17 cellular contexts compared by ENCODE assay signal in genomic region chr1:8425781-8426161, GRCh38.
DNase-seq lines count a peak whose midpoint lies in the region; ATAC-seq and TF ChIP-seq lines count a peak whose summit lies in the region.
"Had no signal": no experiment of that assay in that cellular context is flagged by ENCODE, and none has a peak within 500 bp of the region (broad histone marks: within the 10 kb centered on the region; RNA-seq: fewer than 3 reads in every experiment).

No MANE protein-coding gene starts in this region.

- no peak overlapping the region for H3K27ac Mint-ChIP-seq in natural killer cell
- peak overlapping the region in 1 of 2 donors; percentile 75 for H3K27ac Mint-ChIP-seq in natural killer cell treated with Interleukin-12 subunit alpha and Interleukin-12 subunit beta and Interleukin-15 and Interleukin-18, amount 100 ng/mL, for 72 hours
- no peak overlapping the region for H3K27ac Mint-ChIP-seq in activated T-helper 2 cell treated with anti-CD3 and anti-CD28 coated beads, Interferon-gamma antibody, Interleukin-2, Interleukin-4, amounts not matched to agents 10 μg/mL and 5 μg/mL and 100 μg/mL, durations not matched to agents 14 hours and 24 hours and 36 hours
- H3K27ac Mint-ChIP-seq in naive thymus-derived CD4-positive, alpha-beta T cell: peak overlapping the region in 8 of 9 donors; percentile 85 to 99 (median 94)

- no peak for TF ChIP-seq POLR2A in vagina (IDR thresholded peaks at IDR 0.05)

- no peak overlapping the region for H3K4me3 ChIP-seq in naive thymus-derived CD4-positive, alpha-beta T cell (ENCODE audit: low read length)
- no peak overlapping the region for H3K4me3 ChIP-seq in vagina
- H3K4me3 ChIP-seq: lung, ovary had no signal

- no peaks in the 10 kb centered on the region for H3K27me3 ChIP-seq in naive thymus-derived CD4-positive, alpha-beta T cell (ENCODE audit: control insufficient read depth in 2 of 2, insufficient read depth in 2 of 2, low read length in 2 of 2)
- H3K27me3 ChIP-seq in vagina: no peaks in the 10 kb centered on the region
- H3K27me3 ChIP-seq: ovary had no signal

- H3K9me3 Mint-ChIP-seq in natural killer cell: no peaks in the 10 kb centered on the region
- H3K9me3 Mint-ChIP-seq in natural killer cell treated with Interleukin-12 subunit alpha and Interleukin-12 subunit beta and Interleukin-15 and Interleukin-18, amount 100 ng/mL, for 72 hours: no peaks in the 10 kb centered on the region
- H3K9me3 Mint-ChIP-seq in activated T-helper 2 cell treated with anti-CD3 and anti-CD28 coated beads, Interferon-gamma antibody, Interleukin-2, Interleukin-4, amounts not matched to agents 10 μg/mL and 5 μg/mL and 100 μg/mL, durations not matched to agents 14 hours and 24 hours and 36 hours: peaks cover 4% of the 10 kb centered on the region
- H3K9me3 Mint-ChIP-seq in naive thymus-derived CD4-positive, alpha-beta T cell: no peaks in the 10 kb centered on the region

- TF ChIP-seq CTCF in natural killer cell (IDR thresholded peaks at IDR 0.05) (no peak), vagina (IDR thresholded peaks at IDR 0.05) (no peak)

- H3K36me3 Mint-ChIP-seq in natural killer cell: no peaks in the 10 kb centered on the region
- H3K36me3 Mint-ChIP-seq in natural killer cell treated with Interleukin-12 subunit alpha and Interleukin-12 subunit beta and Interleukin-15 and Interleukin-18, amount 100 ng/mL, for 72 hours: no peaks in the 10 kb centered on the region
- peaks cover 33% of the 10 kb centered on the region for H3K36me3 Mint-ChIP-seq in activated T-helper 2 cell treated with anti-CD3 and anti-CD28 coated beads, Interferon-gamma antibody, Interleukin-2, Interleukin-4, amounts not matched to agents 10 μg/mL and 5 μg/mL and 100 μg/mL, durations not matched to agents 14 hours and 24 hours and 36 hours (ENCODE audit: low read depth)
- peaks cover 0 to 16% (median 0%) of the 10 kb centered on the region in 5 donors for H3K36me3 Mint-ChIP-seq in naive thymus-derived CD4-positive, alpha-beta T cell

- H3K9me3 ChIP-seq in naive thymus-derived CD4-positive, alpha-beta T cell (ENCODE audit: control insufficient read depth in 2 of 3, low read length in 3 of 3): no peaks in the 10 kb centered on the region
- no peaks in the 10 kb centered on the region for H3K9me3 ChIP-seq in vagina
- H3K9me3 ChIP-seq: ovary had no signal

- H3K27ac ChIP-seq in naive thymus-derived CD4-positive, alpha-beta T cell (ENCODE audit: low read depth, low read length): no peak overlapping the region
- H3K27ac ChIP-seq in vagina: peak overlapping the region; percentile 99
- H3K27ac ChIP-seq: ovary had no signal

- POLR2A ChIA-PET in naive thymus-derived CD4-positive, alpha-beta T cell (lab: Charles Lee): interaction anchor here (0.6 to 2.1 kb wide), 2 partner anchors 24 to 100 kb away, joined by 3 to 13 read pairs; no protein-coding TSS in a partner anchor

- peaks cover 53 to 61% of the 10 kb centered on the region in 2 donors for H3K4me1 ChIP-seq in naive thymus-derived CD4-positive, alpha-beta T cell (ENCODE audit: control insufficient read depth in 2 of 2, insufficient read depth in 2 of 2, low read length in 2 of 2)
- peaks cover 30% of the 10 kb centered on the region for H3K4me1 ChIP-seq in vagina

- intact Hi-C loops in natural killer cell (cut with micrococcal nuclease): loop anchor here (5.0 to 10.0 kb wide), 2 partner anchors 49 to 277 kb away; no protein-coding TSS in a partner anchor
- intact Hi-C loops in activated T-helper 2 cell treated with anti-CD3 and anti-CD28 coated beads, Interferon-gamma antibody, Interleukin-2, Interleukin-4, amounts not matched to agents 10 μg/mL and 5 μg/mL and 100 μg/mL, durations not matched to agents 14 hours and 24 hours and 36 hours (cut with micrococcal nuclease): loop anchor here (2.0 kb wide), 3 partner anchors 21 to 275 kb away; no protein-coding TSS in a partner anchor
- intact Hi-C loops in naive thymus-derived CD4-positive, alpha-beta T cell (cut with micrococcal nuclease): loop anchor here (2.0 kb wide), 5 partner anchors 37 to 99 kb away; no protein-coding TSS in a partner anchor
- intact Hi-C loops in vagina (cut with DNase I): no loop called here
- intact Hi-C loops in head of caudate nucleus (cut with DNase I): no loop called here

- peak overlapping the region; percentile 25 for H3K4me3 Mint-ChIP-seq in natural killer cell
- no peak overlapping the region for H3K4me3 Mint-ChIP-seq in natural killer cell treated with Interleukin-12 subunit alpha and Interleukin-12 subunit beta and Interleukin-15 and Interleukin-18, amount 100 ng/mL, for 72 hours
- H3K4me3 Mint-ChIP-seq in activated T-helper 2 cell treated with anti-CD3 and anti-CD28 coated beads, Interferon-gamma antibody, Interleukin-2, Interleukin-4, amounts not matched to agents 10 μg/mL and 5 μg/mL and 100 μg/mL, durations not matched to agents 14 hours and 24 hours and 36 hours (ENCODE audit: low read depth): peak overlapping the region; percentile 2
- peak overlapping the region in 6 of 10 donors; percentile 9 to 96 (median 61) for H3K4me3 Mint-ChIP-seq in naive thymus-derived CD4-positive, alpha-beta T cell
- H3K4me3 Mint-ChIP-seq: activated CD8-positive, alpha-beta T cell treated with anti-CD3 and anti-CD28 coated beads, Interleukin-2, amount 10 ng/mL, durations not matched to agents 7 days and 5 days had no signal

- H3K27me3 Mint-ChIP-seq in natural killer cell (ENCODE audit: low read depth in 2 of 2): peaks cover 8 to 12% of the 10 kb centered on the region in 2 donors
- peaks cover 0 to 9% of the 10 kb centered on the region in 2 donors for H3K27me3 Mint-ChIP-seq in natural killer cell treated with Interleukin-12 subunit alpha and Interleukin-12 subunit beta and Interleukin-15 and Interleukin-18, amount 100 ng/mL, for 72 hours
- no peaks in the 10 kb centered on the region for H3K27me3 Mint-ChIP-seq in activated T-helper 2 cell treated with anti-CD3 and anti-CD28 coated beads, Interferon-gamma antibody, Interleukin-2, Interleukin-4, amounts not matched to agents 10 μg/mL and 5 μg/mL and 100 μg/mL, durations not matched to agents 14 hours and 24 hours and 36 hours (ENCODE audit: low read depth)
- no peaks in the 10 kb centered on the region for H3K27me3 Mint-ChIP-seq in naive thymus-derived CD4-positive, alpha-beta T cell

- H3K36me3 ChIP-seq in naive thymus-derived CD4-positive, alpha-beta T cell (ENCODE audit: control insufficient read depth in 2 of 3, insufficient read depth in 3 of 3, low read length in 3 of 3): peaks cover 0 to 7% (median 0%) of the 10 kb centered on the region in 3 experiments
- no peaks in the 10 kb centered on the region for H3K36me3 ChIP-seq in vagina
- H3K36me3 ChIP-seq: ovary had no signal

- CTCF ChIA-PET in naive thymus-derived CD4-positive, alpha-beta T cell (lab: Charles Lee): no interaction called here

- DNase-seq in natural killer cell (no peak), vagina (ENCODE audit: extremely low spot score in 2 of 2) (no peak), dedifferentiated amniotic fluid mesenchymal stem cell (ENCODE audit: extremely low spot score) (no peak), head of caudate nucleus (no peak)
- DNase-seq in natural killer cell treated with Interleukin-12 subunit alpha and Interleukin-12 subunit beta and Interleukin-15 and Interleukin-18, amount 100 ng/mL, for 72 hours (ENCODE audit: low spot score): no peak
- no peak for DNase-seq in activated T-helper 2 cell treated with anti-CD3 and anti-CD28 coated beads, Interferon-gamma antibody, Interleukin-2, Interleukin-4, amounts not matched to agents 10 μg/mL and 5 μg/mL and 100 μg/mL, durations not matched to agents 14 hours and 24 hours and 36 hours (ENCODE audit: low spot score)
- DNase-seq in naive thymus-derived CD4-positive, alpha-beta T cell: no peak
- DNase-seq: activated CD8-positive, alpha-beta T cell treated with anti-CD3 and anti-CD28 coated beads, Interleukin-2, amount 10 ng/mL, durations not matched to agents 7 days and 5 days; activated gamma-delta T cell treated with Interleukin-2 at 50 U/mL for 16 hours; cerebellar nuclear complex; EL; hypothalamus; NCI-H510A; ovary; T-helper 9 cell had no signal

- ATAC-seq in natural killer cell (no peak), GM21576 (IDR thresholded peaks at IDR 0.05; ENCODE audit: unreplicated experiment) (no peak)
- no peak for ATAC-seq in natural killer cell treated with Interleukin-12 subunit alpha and Interleukin-12 subunit beta and Interleukin-15 and Interleukin-18, amount 100 ng/mL, for 72 hours
- no peak for ATAC-seq in naive thymus-derived CD4-positive, alpha-beta T cell
- ATAC-seq: activated CD8-positive, alpha-beta T cell treated with anti-CD3 and anti-CD28 coated beads, Interleukin-2, amount 10 ng/mL, durations not matched to agents 7 days and 5 days had no signal

- peaks cover 58 to 68% of the 10 kb centered on the region in 2 donors for H3K4me1 Mint-ChIP-seq in natural killer cell
- peaks cover 52 to 59% of the 10 kb centered on the region in 2 donors for H3K4me1 Mint-ChIP-seq in natural killer cell treated with Interleukin-12 subunit alpha and Interleukin-12 subunit beta and Interleukin-15 and Interleukin-18, amount 100 ng/mL, for 72 hours (ENCODE audit: low read depth in 2 of 2)
- H3K4me1 Mint-ChIP-seq in activated T-helper 2 cell treated with anti-CD3 and anti-CD28 coated beads, Interferon-gamma antibody, Interleukin-2, Interleukin-4, amounts not matched to agents 10 μg/mL and 5 μg/mL and 100 μg/mL, durations not matched to agents 14 hours and 24 hours and 36 hours (ENCODE audit: low read depth): peaks cover 61% of the 10 kb centered on the region
- peaks cover 55 to 66% (median 63%) of the 10 kb centered on the region in 7 donors for H3K4me1 Mint-ChIP-seq in naive thymus-derived CD4-positive, alpha-beta T cell

Comparison
In these comparisons a context has a peak if more than half of its experiments do, and no peak if none do; other contexts are left out.
1. H3K27ac Mint-ChIP-seq: peak in naive thymus-derived CD4-positive, alpha-beta T cell (8 of 9); none in natural killer cell (0 of 2) and activated T-helper 2 cell treated with anti-CD3 and anti-CD28 coated beads, Interferon-gamma antibody, Interleukin-2, Interleukin-4, amounts not matched to agents 10 μg/mL and 5 μg/mL and 100 μg/mL, durations not matched to agents 14 hours and 24 hours and 36 hours (single experiment).
2. intact Hi-C loops: an anchor here in natural killer cell (5.0 to 10.0 kb wide), activated T-helper 2 cell treated with anti-CD3 and anti-CD28 coated beads, Interferon-gamma antibody, Interleukin-2, Interleukin-4, amounts not matched to agents 10 μg/mL and 5 μg/mL and 100 μg/mL, durations not matched to agents 14 hours and 24 hours and 36 hours (2.0 kb wide) and naive thymus-derived CD4-positive, alpha-beta T cell (2.0 kb wide); none called in vagina and head of caudate nucleus.